ENCODE assay signal across 9 cellular contexts in the genomic region with DNA sequence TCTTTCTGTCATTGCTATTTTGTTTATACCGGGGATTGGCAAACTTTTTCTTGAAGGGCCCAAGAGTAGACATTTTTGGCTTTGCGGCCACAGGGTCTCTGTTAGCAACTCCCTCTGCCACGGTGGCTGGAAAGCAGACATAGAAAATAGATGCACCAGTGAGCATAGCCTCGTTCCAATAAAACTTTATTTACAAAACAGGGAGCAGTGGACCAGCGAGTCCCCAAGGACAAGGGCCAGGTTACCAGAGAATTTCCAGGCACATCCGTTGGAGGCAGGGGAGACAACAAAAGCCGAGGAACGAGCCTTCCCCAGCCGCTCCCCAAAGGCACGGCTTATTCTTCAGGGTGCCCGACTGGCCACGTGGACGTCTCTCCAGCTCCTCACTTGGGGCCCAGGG.
"Had no signal": no experiment of that assay in that cellular context is flagged by ENCODE, and none has a peak within 500 bp of the region (broad histone marks: within the 10 kb centered on the region; RNA-seq: fewer than 3 reads in every experiment).

No MANE protein-coding gene starts in this region.

- H3K4me3 Mint-ChIP-seq: HFFc6, IgD-negative memory B cell had no signal

- H2AFZ ChIP-seq: GM23248 had no signal

- ATAC-seq: HCT116 had no signal

- H3K4me1 Mint-ChIP-seq: IgD-negative memory B cell had no signal

- H3K27ac Mint-ChIP-seq: HFFc6, IgD-negative memory B cell had no signal

- H3K4me1 ChIP-seq: HAP-1 had no signal

- H3K9me3 ChIP-seq: HAP-1 had no signal

- FAIRE-seq: H1, H54, HTR-8/SVneo had no signal

- H3K36me3 ChIP-seq: HAP-1 had no signal

- DNase-seq: GM23248, HFFc6, KG1 had no signal

- H3K27ac ChIP-seq: GM23248 had no signal

- H3K4me3 ChIP-seq: GM23248, HAP-1 had no signal

- H3K9ac ChIP-seq: GM23248 had no signal

- H3K27me3 Mint-ChIP-seq: IgD-negative memory B cell had no signal

- H3K9me3 Mint-ChIP-seq: IgD-negative memory B cell had no signal
